In genomic region chr2:172693529-172694185, GRCh38 we compare ENCODE assay signal across 10 cellular contexts. TPM values are rescaled to one million over a fixed set of nuclear protein-coding genes. Genes with fewer than 3 reads are reported as not detected.
A peak's percentile ranks its signal among the peaks of the same experiment; 100 is the strongest.
DNase-seq lines count a peak whose midpoint lies in the region; ATAC-seq and TF ChIP-seq lines count a peak whose summit lies in the region.
"Had no signal": no experiment of that assay in that cellular context is flagged by ENCODE, and none has a peak within 500 bp of the region (broad histone marks: within the 10 kb centered on the region; RNA-seq: fewer than 3 reads in every experiment).

No MANE protein-coding gene starts in this region.

- no peaks in the 10 kb centered on the region for H3K9me2 ChIP-seq in PC-3 (replicated peaks; ENCODE audit: low read length)

- intact Hi-C loops in Right ventricle myocardium superior (cut with DNase I), result no loop called here
- intact Hi-C loops in Right ventricle myocardium inferior (cut with DNase I), result no loop called here
- intact Hi-C loops in PC-3 (cut with micrococcal nuclease), result no loop called here
- intact Hi-C loops in Calu3 (cut with micrococcal nuclease; ENCODE audit: unreplicated experiment), result no loop called here

- H3K9me3 Mint-ChIP-seq in central memory CD8-positive, alpha-beta T cell, result no peaks in the 10 kb centered on the region
- H3K9me3 Mint-ChIP-seq in stimulated activated naive CD8-positive, alpha-beta T cell treated with anti-CD3 and anti-CD28 coated beads, Interleukin-15, amount 100 ng/mL, for 72 hours, result peaks cover 2 to 4% of the 10 kb centered on the region in 2 donors
- H3K9me3 Mint-ChIP-seq in Calu3 (ENCODE audit: low read depth, unreplicated experiment), result no peaks in the 10 kb centered on the region
- H3K9me3 Mint-ChIP-seq: natural killer cell had no signal

- peak overlapping the region; percentile 6 for H3K4me3 Mint-ChIP-seq in central memory CD8-positive, alpha-beta T cell
- peak overlapping the region; percentile 49 for H3K4me3 Mint-ChIP-seq in stimulated activated naive CD8-positive, alpha-beta T cell treated with anti-CD3 and anti-CD28 coated beads, Interleukin-15, amount 100 ng/mL, for 72 hours
- no peak overlapping the region for H3K4me3 Mint-ChIP-seq in Calu3 (ENCODE audit: low read depth, unreplicated experiment)
- H3K4me3 Mint-ChIP-seq: natural killer cell had no signal

- no peak overlapping the region for H2AFZ ChIP-seq in PC-3 (ENCODE audit: low read length)

- POLR2A ChIA-PET in PC-3 (lab: Charles Lee; ENCODE audit: unreplicated experiment), result interaction anchor here (0.5 to 0.6 kb wide), 3 partner anchors 11 to 1106 kb away, joined by 3 to 4 read pairs (median 4); no protein-coding TSS in a partner anchor

- H3K36me3 ChIP-seq in PC-3 (ENCODE audit: low read depth, low read length), result no peaks in the 10 kb centered on the region
- H3K36me3 ChIP-seq in SJCRH30, result no peaks in the 10 kb centered on the region
- H3K36me3 ChIP-seq: BLaER1 had no signal

- no peaks in the 10 kb centered on the region for H3K79me2 ChIP-seq in PC-3 (ENCODE audit: low read length)

- H3K27ac ChIP-seq in PC-3 (ENCODE audit: low read length) (peak overlapping the region; percentile 93), SJCRH30 (no peak overlapping the region)
- H3K27ac ChIP-seq: BLaER1 had no signal

- ATAC-seq in Right ventricle myocardium superior (ENCODE audit: poor library complexity) (peak; percentile 16), Right ventricle myocardium inferior (no peak), PC-3 (peak; percentile 11), GM21390 (IDR thresholded peaks at IDR 0.05; ENCODE audit: unreplicated experiment) (no peak)
- ATAC-seq in central memory CD8-positive, alpha-beta T cell (replicated peaks; ENCODE audit: extremely low read depth, poor library complexity, severe bottlenecking), result no peak
- peak; percentile 2 for ATAC-seq in stimulated activated naive CD8-positive, alpha-beta T cell treated with anti-CD3 and anti-CD28 coated beads, Interleukin-15, amount 100 ng/mL, for 72 hours

- TF ChIP-seq CTCF in PC-3 (conservative IDR thresholded peaks at IDR 0.05; ENCODE audit: low read depth, low read length) (no peak), Calu3 (IDR thresholded peaks at IDR 0.05; ENCODE audit: unreplicated experiment) (no peak)

- H3K27ac Mint-ChIP-seq in central memory CD8-positive, alpha-beta T cell (ENCODE audit: low read depth), result no peak overlapping the region
- peak overlapping the region; percentile 27 to 82 for H3K27ac Mint-ChIP-seq in stimulated activated naive CD8-positive, alpha-beta T cell treated with anti-CD3 and anti-CD28 coated beads, Interleukin-15, amount 100 ng/mL, for 72 hours
- H3K27ac Mint-ChIP-seq in Calu3 (ENCODE audit: unreplicated experiment), result no peak overlapping the region
- H3K27ac Mint-ChIP-seq: natural killer cell had no signal

- H3K4me3 ChIP-seq in PC-3 (ENCODE audit: low read length), result peak overlapping the region; percentile 33; the same call in 1 of the 2 replicates
- no peak overlapping the region for H3K4me3 ChIP-seq in SJCRH30
- H3K4me3 ChIP-seq: BLaER1 had no signal

- H4K20me1 ChIP-seq in PC-3 (ENCODE audit: low read length), result no peaks in the 10 kb centered on the region
- H4K20me1 ChIP-seq: BLaER1 had no signal

- no peaks in the 10 kb centered on the region for H3K9me3 ChIP-seq in PC-3 (ENCODE audit: low read length)
- H3K9me3 ChIP-seq in SJCRH30 (replicated peaks), result no peaks in the 10 kb centered on the region

- CTCF ChIA-PET in PC-3 (lab: Charles Lee) (interaction anchor here (1.4 kb wide), 1 partner anchor 17 kb away, joined by 8 read pairs; no protein-coding TSS in a partner anchor), Calu3 (lab: Charles Lee) (interaction anchor here (0.9 kb wide), 1 partner anchor 17 kb away, joined by 4 read pairs; no protein-coding TSS in a partner anchor)

- H3K36me3 Mint-ChIP-seq in central memory CD8-positive, alpha-beta T cell (ENCODE audit: insufficient read depth), result no peaks in the 10 kb centered on the region
- peaks cover 4% of the 10 kb centered on the region for H3K36me3 Mint-ChIP-seq in Calu3 (ENCODE audit: insufficient read depth, unreplicated experiment)

- no peak for DNase-seq in Right ventricle myocardium superior
- no peak for DNase-seq in Right ventricle myocardium inferior (ENCODE audit: missing footprints)
- DNase-seq in PC-3, result peak; percentile 68
- DNase-seq in central memory CD8-positive, alpha-beta T cell (ENCODE audit: low spot score in 2 of 2), result no peak
- DNase-seq in stimulated activated naive CD8-positive, alpha-beta T cell treated with anti-CD3 and anti-CD28 coated beads, Interleukin-15, amount 100 ng/mL, for 72 hours, result no peak
- DNase-seq in SJCRH30, result no peak
- DNase-seq in Calu3, result no peak
- DNase-seq: natural killer cell had no signal

- H3K4me2 ChIP-seq in PC-3 (ENCODE audit: low read length), result peak overlapping the region; percentile 75
- H3K4me2 ChIP-seq: BLaER1 had no signal

- H3K9ac ChIP-seq in PC-3 (ENCODE audit: low read length), result peak overlapping the region; percentile 58
- H3K9ac ChIP-seq: BLaER1 had no signal

- peaks cover 45% of the 10 kb centered on the region for H3K4me1 ChIP-seq in PC-3 (ENCODE audit: insufficient read depth, low read length)
- peaks cover 6% of the 10 kb centered on the region; the same call in 1 of the 2 replicates for H3K4me1 ChIP-seq in SJCRH30
- H3K4me1 ChIP-seq: BLaER1 had no signal

- BruUV-seq in PC-3 (replicated peaks; lab: Mats Ljungman, UMichigan) (no TSS peak), Calu3 (replicated peaks; lab: Mats Ljungman, UMichigan) (no TSS peak)

- H3K27me3 ChIP-seq in PC-3 (ENCODE audit: low read length) (no peaks in the 10 kb centered on the region), SJCRH30 (no peaks in the 10 kb centered on the region)
- H3K27me3 ChIP-seq: BLaER1 had no signal

- peaks cover 72% of the 10 kb centered on the region for H3K27me3 Mint-ChIP-seq in central memory CD8-positive, alpha-beta T cell
- H3K27me3 Mint-ChIP-seq in stimulated activated naive CD8-positive, alpha-beta T cell treated with anti-CD3 and anti-CD28 coated beads, Interleukin-15, amount 100 ng/mL, for 72 hours, result no peaks in the 10 kb centered on the region
- H3K27me3 Mint-ChIP-seq in Calu3 (ENCODE audit: unreplicated experiment), result peaks cover 5% of the 10 kb centered on the region

- H3F3A ChIP-seq in PC-3 (ENCODE audit: low read length, unreplicated experiment), result peaks cover 4% of the 10 kb centered on the region

- peaks cover 6% of the 10 kb centered on the region for H3K4me1 Mint-ChIP-seq in central memory CD8-positive, alpha-beta T cell
- H3K4me1 Mint-ChIP-seq in stimulated activated naive CD8-positive, alpha-beta T cell treated with anti-CD3 and anti-CD28 coated beads, Interleukin-15, amount 100 ng/mL, for 72 hours, result peaks cover 40% of the 10 kb centered on the region
- peaks cover 27% of the 10 kb centered on the region for H3K4me1 Mint-ChIP-seq in Calu3 (ENCODE audit: low read depth, unreplicated experiment)

RNA-seq across cellular contexts. Expression of gene RAPGEF4, which starts 42.0 kb away (rescaled TPM):
- total RNA-seq in Right ventricle myocardium superior (7.2 TPM), Right ventricle myocardium inferior (9.0 TPM), PC-3 (2014; rRNA removed) (0.87 and 2.1 TPM in 2 replicates), Calu3 (2022) (0.37 and 1.8 TPM in 2 replicates)
- total RNA-seq in SJCRH30 (2014; rRNA removed; shearing (Covaris generic)), result 5.1 and 6.1 TPM in 2 replicates

Comparison
In these comparisons a context has a peak if more than half of its experiments do, and no peak if none do; other contexts are left out.
1. ATAC-seq: peak in Right ventricle myocardium superior (single experiment), PC-3 (single experiment) and stimulated activated naive CD8-positive, alpha-beta T cell treated with anti-CD3 and anti-CD28 coated beads, Interleukin-15, amount 100 ng/mL, for 72 hours (single experiment); none in Right ventricle myocardium inferior (single experiment), central memory CD8-positive, alpha-beta T cell (single experiment) and GM21390 (single experiment).
2. H3K27ac Mint-ChIP-seq: peak in stimulated activated naive CD8-positive, alpha-beta T cell treated with anti-CD3 and anti-CD28 coated beads, Interleukin-15, amount 100 ng/mL, for 72 hours (2 of 2); none in central memory CD8-positive, alpha-beta T cell (single experiment) and Calu3 (single experiment).